In the genomic region with DNA sequence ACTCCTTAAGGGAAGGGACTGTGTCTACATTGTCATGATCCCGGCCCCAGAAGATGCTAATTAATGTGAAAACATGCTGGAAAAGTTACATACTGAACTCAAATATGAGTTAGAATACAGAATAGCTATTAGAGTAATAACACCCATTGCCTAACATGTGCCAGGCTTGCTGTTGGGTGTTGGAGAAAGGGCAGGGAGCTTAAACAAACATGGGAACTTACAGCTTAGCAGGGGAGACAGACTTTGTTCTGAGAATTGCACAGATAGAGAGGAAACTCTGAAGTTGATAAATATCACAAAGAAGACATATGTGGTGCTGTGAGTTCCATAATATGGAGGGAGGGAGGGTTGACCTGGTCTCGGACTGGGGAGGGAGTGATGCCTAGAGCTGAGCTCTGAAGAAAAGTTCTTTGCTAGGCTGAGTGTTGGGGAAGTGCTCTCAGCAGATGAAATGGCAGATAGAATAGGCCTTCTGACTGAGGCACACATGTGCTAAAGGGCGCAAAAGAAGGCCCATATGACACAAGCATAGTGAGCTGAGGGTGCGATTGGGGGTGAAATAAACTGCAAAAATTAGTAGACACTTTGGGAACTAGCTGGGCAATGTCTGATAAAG, we compare ENCODE assay signal across 26 cellular contexts. TPM values are rescaled to one million over a fixed set of nuclear protein-coding genes. Genes with fewer than 3 reads are reported as not detected.
DNase-seq lines count a peak whose midpoint lies in the region; ATAC-seq and TF ChIP-seq lines count a peak whose summit lies in the region.
"Had no signal": no experiment of that assay in that cellular context is flagged by ENCODE, and none has a peak within 500 bp of the region (broad histone marks: within the 10 kb centered on the region; RNA-seq: fewer than 3 reads in every experiment).

No MANE protein-coding gene starts in this region.

- no peaks in the 10 kb centered on the region for H3K36me3 ChIP-seq in mucosa of rectum (ENCODE audit: control insufficient read depth in 2 of 2, insufficient read depth in 2 of 2, low read length in 2 of 2)
- H3K36me3 ChIP-seq: thyroid gland had no signal

- TF ChIP-seq CTCF in brain (conservative IDR thresholded peaks at IDR 0.05), result no peak
- TF ChIP-seq CTCF in type B pancreatic cell (conservative IDR thresholded peaks at IDR 0.05), result no peak
- no peak for TF ChIP-seq CTCF in GM20000 (IDR thresholded peaks at IDR 0.05; ENCODE audit: extremely low read depth, missing control alignments)

- H3K9ac ChIP-seq in mucosa of rectum (ENCODE audit: low read depth in 1 of 2, low read length in 2 of 2), result no peak overlapping the region

- no peaks in the 10 kb centered on the region for H3K9me3 Mint-ChIP-seq in activated CD4-positive, alpha-beta T cell treated with anti-CD3 and anti-CD28 coated beads, Interleukin-2, amount 10 ng/mL, durations not matched to agents 24 days and 14 days
- peaks cover 0 to 2% (median 0%) of the 10 kb centered on the region in 5 experiments for H3K9me3 Mint-ChIP-seq in brain
- no peaks in the 10 kb centered on the region for H3K9me3 Mint-ChIP-seq in type B pancreatic cell
- H3K9me3 Mint-ChIP-seq: CD8-positive, alpha-beta T cell; GM23338; stimulated activated naive CD8-positive, alpha-beta T cell treated with anti-CD3 and anti-CD28 coated beads, Interleukin-15, Interleukin-2, amounts not matched to agents 100 ng/mL and 50 ng/mL, for 24 hours had no signal

- H3K4me1 ChIP-seq in mucosa of rectum (ENCODE audit: control insufficient read depth in 2 of 2, insufficient read depth in 2 of 2, low read length in 2 of 2), result peaks cover 6 to 16% of the 10 kb centered on the region in 2 donors

- no peak for ATAC-seq in sciatic nerve
- ATAC-seq: activated CD8-positive, alpha-beta memory T cell treated with anti-CD3 and anti-CD28 coated beads, Interleukin-2, amount 10 ng/mL, durations not matched to agents 7 days and 5 days; body of pancreas; CD8-positive, alpha-beta T cell; GM23338 had no signal

- no peak overlapping the region for H3K4me3 Mint-ChIP-seq in activated CD4-positive, alpha-beta T cell treated with anti-CD3 and anti-CD28 coated beads, Interleukin-2, amount 10 ng/mL, durations not matched to agents 24 days and 14 days
- H3K4me3 Mint-ChIP-seq in brain (no peak overlapping the region), type B pancreatic cell (peak overlapping the region; percentile 14)
- H3K4me3 Mint-ChIP-seq: activated CD8-positive, alpha-beta memory T cell treated with anti-CD3 and anti-CD28 coated beads, Interleukin-2, amount 10 ng/mL, durations not matched to agents 7 days and 5 days; CD8-positive, alpha-beta T cell; GM23338; stimulated activated naive CD8-positive, alpha-beta T cell treated with anti-CD3 and anti-CD28 coated beads, Interleukin-15, Interleukin-2, amounts not matched to agents 100 ng/mL and 50 ng/mL, for 24 hours had no signal

- H3K27me3 ChIP-seq in mucosa of rectum (ENCODE audit: control insufficient read depth in 2 of 2, insufficient read depth in 2 of 2, low read length in 2 of 2), result no peaks in the 10 kb centered on the region
- H3K27me3 ChIP-seq: body of pancreas, thyroid gland had no signal

- no peak overlapping the region for H3K4me3 ChIP-seq in mucosa of rectum (ENCODE audit: low read length in 2 of 2)
- H3K4me3 ChIP-seq: body of pancreas, GM23338, lung, skin epidermis, thyroid gland had no signal

- H3K27ac ChIP-seq in mucosa of rectum (ENCODE audit: low read depth in 2 of 2, low read length in 2 of 2), result peak overlapping the region; percentile 41 to 46
- H3K27ac ChIP-seq: body of pancreas, epithelial cell of prostate, skin epidermis, thyroid gland had no signal

- DNase-seq in activated CD4-positive, alpha-beta T cell treated with anti-CD3 and anti-CD28 coated beads, Interleukin-2, amount 10 ng/mL, durations not matched to agents 24 days and 14 days, result no peak
- DNase-seq in activated CD4-positive, alpha-beta T cell treated with anti-CD3 and anti-CD28 coated beads, Interleukin-2, amount 50 U/mL, for 4 hours, result no peak
- DNase-seq in type B pancreatic cell (ENCODE audit: extremely low spot score, unreplicated experiment) (no peak), GM20000 (ENCODE audit: low spot score) (no peak), sciatic nerve (ENCODE audit: low spot score) (no peak)
- DNase-seq in activated effector memory CD4-positive, alpha-beta T cell treated with anti-CD3 and anti-CD28 coated beads, Interleukin-2, amount 50 U/mL, for 16 hours, result no peak
- DNase-seq: activated CD4-positive, alpha-beta T cell treated with anti-CD3 and anti-CD28 coated beads for 48 hours; activated CD8-positive, alpha-beta memory T cell treated with anti-CD3 and anti-CD28 coated beads, Interleukin-2, amount 10 ng/mL, durations not matched to agents 7 days and 5 days; activated naive CD4-positive, alpha-beta T cell treated with Interleukin-2 at 50 U/mL for 16 hours; activated T-cell treated with anti-CD3 and anti-CD28 coated beads, Interleukin-2, amount 50 U/mL, for 48 hours; body of pancreas; CD8-positive, alpha-beta T cell; DMS 273 treated with DMSO at 0.1 percent for 48 hours; effector CD4-positive, alpha-beta T cell; EL; NCI-H187 treated with DMSO at 0.1 percent for 48 hours; NCI-H748 treated with DMSO at 0.1 percent for 48 hours; RPMI8226; thyroid gland had no signal

- peaks cover 5% of the 10 kb centered on the region for H3K4me1 Mint-ChIP-seq in activated CD4-positive, alpha-beta T cell treated with anti-CD3 and anti-CD28 coated beads, Interleukin-2, amount 10 ng/mL, durations not matched to agents 24 days and 14 days
- H3K4me1 Mint-ChIP-seq in brain (peaks cover 7% of the 10 kb centered on the region), type B pancreatic cell (ENCODE audit: unreplicated experiment) (peaks cover 9% of the 10 kb centered on the region)
- H3K4me1 Mint-ChIP-seq: activated CD8-positive, alpha-beta memory T cell treated with anti-CD3 and anti-CD28 coated beads, Interleukin-2, amount 10 ng/mL, durations not matched to agents 7 days and 5 days had no signal

- H3K27me3 Mint-ChIP-seq in activated CD4-positive, alpha-beta T cell treated with anti-CD3 and anti-CD28 coated beads, Interleukin-2, amount 10 ng/mL, durations not matched to agents 24 days and 14 days, result no peaks in the 10 kb centered on the region
- H3K27me3 Mint-ChIP-seq in brain (peaks cover 2% of the 10 kb centered on the region), type B pancreatic cell (no peaks in the 10 kb centered on the region)
- H3K27me3 Mint-ChIP-seq: activated CD8-positive, alpha-beta memory T cell treated with anti-CD3 and anti-CD28 coated beads, Interleukin-2, amount 10 ng/mL, durations not matched to agents 7 days and 5 days; stimulated activated naive CD8-positive, alpha-beta T cell treated with anti-CD3 and anti-CD28 coated beads, Interleukin-15, Interleukin-2, amounts not matched to agents 100 ng/mL and 50 ng/mL, for 24 hours had no signal

- intact Hi-C loops in activated CD4-positive, alpha-beta T cell treated with anti-CD3 and anti-CD28 coated beads, Interleukin-2, amount 10 ng/mL, durations not matched to agents 24 days and 14 days (cut with micrococcal nuclease), result no loop called here
- intact Hi-C loops in sciatic nerve (cut with DNase I), result no loop called here

- H3K36me3 Mint-ChIP-seq in activated CD4-positive, alpha-beta T cell treated with anti-CD3 and anti-CD28 coated beads, Interleukin-2, amount 10 ng/mL, durations not matched to agents 24 days and 14 days (ENCODE audit: low read depth), result peaks cover 14% of the 10 kb centered on the region
- H3K36me3 Mint-ChIP-seq in brain, result peaks cover 10% of the 10 kb centered on the region
- H3K36me3 Mint-ChIP-seq in type B pancreatic cell, result peaks cover 4% of the 10 kb centered on the region
- H3K36me3 Mint-ChIP-seq: activated CD8-positive, alpha-beta memory T cell treated with anti-CD3 and anti-CD28 coated beads, Interleukin-2, amount 10 ng/mL, durations not matched to agents 7 days and 5 days; CD8-positive, alpha-beta T cell had no signal

- peak overlapping the region; percentile 16 for H3K27ac Mint-ChIP-seq in activated CD4-positive, alpha-beta T cell treated with anti-CD3 and anti-CD28 coated beads, Interleukin-2, amount 10 ng/mL, durations not matched to agents 24 days and 14 days
- H3K27ac Mint-ChIP-seq in brain (peak overlapping the region in 4 of 5 experiments; percentile 46 to 85 (median 60)), type B pancreatic cell (peak overlapping the region; percentile 70)
- H3K27ac Mint-ChIP-seq: activated CD8-positive, alpha-beta memory T cell treated with anti-CD3 and anti-CD28 coated beads, Interleukin-2, amount 10 ng/mL, durations not matched to agents 7 days and 5 days; CD8-positive, alpha-beta T cell; GM23338; stimulated activated naive CD8-positive, alpha-beta T cell treated with anti-CD3 and anti-CD28 coated beads, Interleukin-15, Interleukin-2, amounts not matched to agents 100 ng/mL and 50 ng/mL, for 24 hours had no signal

- no peaks in the 10 kb centered on the region for H3K9me3 ChIP-seq in mucosa of rectum (ENCODE audit: control insufficient read depth in 2 of 2, low read length in 2 of 2)
- H3K9me3 ChIP-seq: body of pancreas, thyroid gland had no signal

RNA-seq across cellular contexts. Expression of gene KDM2B, which starts 18.0 kb away (rescaled TPM):
- 60.7 and 62.9 TPM in 2 replicates for total RNA-seq in activated CD4-positive, alpha-beta T cell treated with anti-CD3 and anti-CD28 coated beads, Interleukin-2, amount 10 ng/mL, durations not matched to agents 24 days and 14 days
- polyA plus RNA-seq in brain (ENCODE audit: insufficient read depth, low read depth, low replicate concordance), result 29.7 TPM
- total RNA-seq in type B pancreatic cell (ENCODE audit: low replicate concordance) (36.9 and 51.7 TPM in 2 replicates), sciatic nerve (22.9 TPM)

RNA-seq across cellular contexts. Expression of gene ORAI1, which starts 27.6 kb away (rescaled TPM):
- total RNA-seq in activated CD4-positive, alpha-beta T cell treated with anti-CD3 and anti-CD28 coated beads, Interleukin-2, amount 10 ng/mL, durations not matched to agents 24 days and 14 days, result 58.3 and 61.8 TPM in 2 replicates
- polyA plus RNA-seq in brain (ENCODE audit: insufficient read depth, low read depth, low replicate concordance), result 40.4 TPM
- 10.5 and 12.9 TPM in 2 replicates for total RNA-seq in type B pancreatic cell (ENCODE audit: low replicate concordance)
- 14.0 TPM for total RNA-seq in sciatic nerve

Comparison
In these comparisons a context has a peak if more than half of its experiments do, and no peak if none do; other contexts are left out.
1. H3K27ac Mint-ChIP-seq: peak in every context shown above with its lines; median percentile 70 in type B pancreatic cell; 60 in brain; 16 in activated CD4-positive, alpha-beta T cell treated with anti-CD3 and anti-CD28 coated beads, Interleukin-2, amount 10 ng/mL, durations not matched to agents 24 days and 14 days.